Comparison of ENCODE assay signal across 20 cellular contexts in the genomic region with DNA sequence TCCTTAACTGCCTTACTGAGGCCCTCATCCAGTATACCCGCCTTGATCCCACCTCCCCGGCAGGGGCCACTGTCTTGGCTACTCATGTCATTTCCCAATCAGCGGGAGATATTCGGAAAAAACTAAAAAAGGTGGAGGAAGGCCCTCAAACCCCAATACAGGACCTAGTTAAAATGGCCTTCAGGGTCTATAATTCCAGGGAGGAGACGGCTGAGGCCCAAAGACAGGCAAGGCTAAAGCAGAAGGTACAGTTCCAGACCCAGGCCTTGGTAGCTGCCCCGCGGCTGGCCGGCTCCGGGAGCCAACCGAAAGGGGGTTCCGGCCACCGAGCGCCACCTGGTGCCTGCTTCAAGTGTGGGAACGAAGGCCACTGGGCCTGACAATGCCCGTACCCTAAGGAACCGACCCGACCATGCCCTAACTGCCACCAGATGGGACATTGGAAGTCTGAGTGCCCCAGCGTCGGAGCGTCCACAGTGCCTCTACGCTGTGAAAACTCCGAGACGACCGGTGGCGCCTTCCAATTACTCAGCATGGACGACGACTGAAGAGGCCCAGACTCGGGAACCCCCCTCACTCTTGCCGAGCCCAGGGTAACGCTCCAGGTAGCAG.
DNase-seq lines count a peak whose midpoint lies in the region; ATAC-seq, FAIRE-seq and TF ChIP-seq lines count a peak whose summit lies in the region.
"Had no signal": no experiment of that assay in that cellular context is flagged by ENCODE, and none has a peak within 500 bp of the region (broad histone marks: within the 10 kb centered on the region; RNA-seq: fewer than 3 reads in every experiment).

No MANE protein-coding gene starts in this region.

- H4K91ac ChIP-seq in H9 (ENCODE audit: insufficient read length, low read depth, low read length) = no peak overlapping the region

- no peaks in the 10 kb centered on the region for H4K20me1 ChIP-seq in H9 (ENCODE audit: control insufficient read depth, insufficient read depth, insufficient read length)
- H4K20me1 ChIP-seq: BLaER1 treated with 17β-estradiol and CSF1 and Interleukin-3, amounts not matched to agents 10 nM and 100 nM had no signal

- CTCF ChIA-PET in GM10248 (lab: Yijun Ruan, JAX) = no interaction called here

- no peak overlapping the region for H3K23ac ChIP-seq in H9 (ENCODE audit: insufficient read length, low read depth, low read length)

- no peak overlapping the region for H3T11ph ChIP-seq in H9 (ENCODE audit: low read length)

- H3K36me3 Mint-ChIP-seq in H9 (ENCODE audit: insufficient read depth in 1 of 3, low read depth in 3 of 3) = peaks cover 51 to 70% (median 52%) of the 10 kb centered on the region in 3 experiments
- H3K36me3 Mint-ChIP-seq in activated T-cell treated with anti-CD3 and anti-CD28 coated beads, Interleukin-2, amount 50 U/mL, for 72 hours (ENCODE audit: insufficient read depth in 2 of 2) = peaks cover 1 to 8% of the 10 kb centered on the region in 2 donors

- no peak for FAIRE-seq in kidney (lab: Jason Lieb, UNC)
- FAIRE-seq: GM12878, H54, HTR-8/SVneo had no signal

- H3K4ac ChIP-seq in H9 (ENCODE audit: low read depth, low read length) = no peak overlapping the region

- no peaks in the 10 kb centered on the region for H3K79me2 ChIP-seq in H9 (ENCODE audit: insufficient read depth, low read length)

- H2AFZ ChIP-seq in H9 (ENCODE audit: low read length) = no peak overlapping the region
- H2AFZ ChIP-seq: GM23248 had no signal

- H3K9me3 Mint-ChIP-seq in H9 = peaks cover 57% of the 10 kb centered on the region in 2 experiments
- peaks cover 10% of the 10 kb centered on the region in 2 donors for H3K9me3 Mint-ChIP-seq in activated T-cell treated with anti-CD3 and anti-CD28 coated beads, Interleukin-2, amount 50 U/mL, for 72 hours
- H3K9me3 Mint-ChIP-seq: CD4-positive, alpha-beta T cell had no signal

- H3K9ac ChIP-seq in H9 (ENCODE audit: extremely low read depth, insufficient read length, low read length) = no peak overlapping the region
- no peak overlapping the region for H3K9ac ChIP-seq in kidney (ENCODE audit: low read length in 2 of 2)
- H3K9ac ChIP-seq: BLaER1 treated with 17β-estradiol and CSF1 and Interleukin-3, amounts not matched to agents 10 nM and 100 nM; GM23248 had no signal

- peaks cover 4% of the 10 kb centered on the region for H3K9me3 ChIP-seq in H9 (ENCODE audit: control insufficient read depth, low read depth, low read length)
- H3K9me3 ChIP-seq in kidney (ENCODE audit: control insufficient read depth in 1 of 2, low read length in 2 of 2) = no peaks in the 10 kb centered on the region

- H3K79me1 ChIP-seq in H9 (ENCODE audit: insufficient read depth, low read depth, low read length, poor library complexity, severe bottlenecking) = no peaks in the 10 kb centered on the region

- no peak overlapping the region for H3K4me2 ChIP-seq in H9 (ENCODE audit: insufficient read depth, insufficient read length, low read length)
- H3K4me2 ChIP-seq: BLaER1 treated with 17β-estradiol and CSF1 and Interleukin-3, amounts not matched to agents 10 nM and 100 nM had no signal

- no peak overlapping the region for H4K5ac ChIP-seq in H9 (ENCODE audit: insufficient read length, low read depth, low read length)

- no peaks in the 10 kb centered on the region for H3K4me1 ChIP-seq in H9 (ENCODE audit: insufficient read depth, low read length)
- H3K4me1 ChIP-seq in kidney (ENCODE audit: control insufficient read depth in 1 of 2, insufficient read depth in 1 of 2, low read depth in 1 of 2, low read length in 2 of 2) = no peaks in the 10 kb centered on the region
- H3K4me1 ChIP-seq: BLaER1 treated with 17β-estradiol and CSF1 and Interleukin-3, amounts not matched to agents 10 nM and 100 nM had no signal

- no peak overlapping the region for H4K8ac ChIP-seq in H9 (replicated peaks; ENCODE audit: insufficient read length, low read depth, low read length)

- H2BK120ac ChIP-seq in H9 (ENCODE audit: low read depth, low read length, poor library complexity, severe bottlenecking) = no peak overlapping the region

- no CpG with 5 or more reads among the region's 30 CpGs for WGBS in H9 (ENCODE audit: extremely low coverage, insufficient read length, low lambda C conversion rate)

- H2AK5ac ChIP-seq in H9 (ENCODE audit: insufficient read length, low read length) = no peak overlapping the region

- ATAC-seq in GM18520 (IDR thresholded peaks at IDR 0.05; ENCODE audit: unreplicated experiment) = no peak
- no peak for ATAC-seq in activated T-cell treated with anti-CD3 and anti-CD28 coated beads, Interleukin-2, amount 50 U/mL, for 72 hours (replicated peaks in 1 of 2)
- ATAC-seq: GM12878 had no signal

- no peak overlapping the region for H3K18ac ChIP-seq in H9 (ENCODE audit: insufficient read length, low read depth, low read length)

- H2BK5ac ChIP-seq in H9 (ENCODE audit: insufficient read length, low read length) = no peak overlapping the region

- POLR2A ChIA-PET in GM10248 (lab: Yijun Ruan, JAX) = no interaction called here

- H3K27ac ChIP-seq in H9 (ENCODE audit: insufficient read length, low read depth, low read length) (no peak overlapping the region), kidney (ENCODE audit: low read depth in 2 of 2, low read length in 2 of 2) (no peak overlapping the region)
- H3K27ac ChIP-seq: BLaER1 treated with 17β-estradiol and CSF1 and Interleukin-3, amounts not matched to agents 10 nM and 100 nM; GM23248 had no signal

- H3K27me3 ChIP-seq in H9 (ENCODE audit: insufficient read depth, low read length) = no peaks in the 10 kb centered on the region

- H3K36me3 ChIP-seq in kidney (ENCODE audit: control insufficient read depth in 1 of 2, insufficient read depth in 2 of 2, low read length in 2 of 2) = no peaks in the 10 kb centered on the region
- H3K36me3 ChIP-seq: BLaER1 treated with 17β-estradiol and CSF1 and Interleukin-3, amounts not matched to agents 10 nM and 100 nM had no signal

- no peak overlapping the region for H2BK12ac ChIP-seq in H9 (ENCODE audit: insufficient read length, low read depth, low read length)

- 0 out of 4 replicates have a peak, but pooled peaks cover 0 to 2% of the 10 kb centered on the region in 2 experiments for H3K4me1 Mint-ChIP-seq in H9
- no peaks in the 10 kb centered on the region for H3K4me1 Mint-ChIP-seq in activated T-cell treated with anti-CD3 and anti-CD28 coated beads, Interleukin-2, amount 50 U/mL, for 72 hours (ENCODE audit: low read depth)
- H3K4me1 Mint-ChIP-seq: B cell had no signal

- H3K4me3 Mint-ChIP-seq in H9 = no peak overlapping the region
- H3K4me3 Mint-ChIP-seq in activated T-cell treated with anti-CD3 and anti-CD28 coated beads, Interleukin-2, amount 50 U/mL, for 72 hours = no peak overlapping the region
- H3K4me3 Mint-ChIP-seq: B cell; CD4-positive, alpha-beta T cell had no signal

- no peak overlapping the region for H2BK20ac ChIP-seq in H9 (ENCODE audit: low read depth, low read length, poor library complexity, severe bottlenecking)

- H2BK15ac ChIP-seq in H9 (ENCODE audit: low read depth, low read length) = no peak overlapping the region

- no peaks in the 10 kb centered on the region for H3K23me2 ChIP-seq in H9 (ENCODE audit: insufficient read length, low read depth, low read length, poor library complexity, severe bottlenecking)

- peaks cover 5% of the 10 kb centered on the region for H3K27me3 Mint-ChIP-seq in H9 (ENCODE audit: low read depth)
- peaks cover 1% of the 10 kb centered on the region for H3K27me3 Mint-ChIP-seq in activated T-cell treated with anti-CD3 and anti-CD28 coated beads, Interleukin-2, amount 50 U/mL, for 72 hours (ENCODE audit: low read depth)
- H3K27me3 Mint-ChIP-seq: B cell; CD4-positive, alpha-beta T cell had no signal

- no peak for TF ChIP-seq CTCF in GM10248 (IDR thresholded peaks at IDR 0.05; ENCODE audit: control extremely low read depth, extremely low read depth, low read depth, missing control alignments)
- TF ChIP-seq CTCF in H9 (conservative IDR thresholded peaks at IDR 0.05) = peak; percentile 21; the same call in 2 of the 3 replicates
- TF ChIP-seq CTCF in kidney (IDR thresholded peaks at IDR 0.05; ENCODE audit: borderline replicate concordance, extremely low read depth, insufficient read depth) = no peak

- DNase-seq in GM10248 (ENCODE audit: extremely low spot score) (peak; percentile 4), H9 (no peak), kidney (peak; percentile 38), posterior vena cava (ENCODE audit: low spot score) (peak; percentile 81), medulla oblongata (ENCODE audit: extremely low spot score) (no peak)
- DNase-seq in effector CD8-positive, alpha-beta T cell (lab: John Stamatoyannopoulos, UW) = no peak
- DNase-seq in activated T-cell treated with anti-CD3 and anti-CD28 coated beads, Interleukin-2, amount 50 U/mL, for 72 hours = no peak
- DNase-seq: CD4-positive, alpha-beta T cell; DMS153; DMS79; GF-D8; GM23248; IMR-90; KBM-7 had no signal

- H3K4me3 ChIP-seq in kidney (ENCODE audit: low read length in 2 of 2) = no peak overlapping the region
- H3K4me3 ChIP-seq: BLaER1 treated with 17β-estradiol and CSF1 and Interleukin-3, amounts not matched to agents 10 nM and 100 nM; GM12878; GM23248 had no signal

- H3K56ac ChIP-seq in H9 (ENCODE audit: insufficient read length, low read depth, low read length) = no peak overlapping the region

- intact Hi-C loops in kidney (cut with DNase I) (no loop called here), posterior vena cava (cut with DNase I) (no loop called here)

- H3K27ac Mint-ChIP-seq in H9 = no peak overlapping the region
- no peak overlapping the region for H3K27ac Mint-ChIP-seq in activated T-cell treated with anti-CD3 and anti-CD28 coated beads, Interleukin-2, amount 50 U/mL, for 72 hours
- H3K27ac Mint-ChIP-seq: B cell; CD4-positive, alpha-beta T cell had no signal

- H3K14ac ChIP-seq in H9 (ENCODE audit: insufficient read depth, low read length) = no peak overlapping the region

Comparison
In these comparisons a context has a peak if more than half of its experiments do, and no peak if none do; other contexts are left out.
1. DNase-seq: peak in GM10248 (single experiment), kidney (single experiment) and posterior vena cava (single experiment); none in H9 (single experiment), effector CD8-positive, alpha-beta T cell (single experiment), activated T-cell treated with anti-CD3 and anti-CD28 coated beads, Interleukin-2, amount 50 U/mL, for 72 hours (0 of 2) and medulla oblongata (single experiment).